ENCODE assay signal across 1 cellular context in the genomic region with DNA sequence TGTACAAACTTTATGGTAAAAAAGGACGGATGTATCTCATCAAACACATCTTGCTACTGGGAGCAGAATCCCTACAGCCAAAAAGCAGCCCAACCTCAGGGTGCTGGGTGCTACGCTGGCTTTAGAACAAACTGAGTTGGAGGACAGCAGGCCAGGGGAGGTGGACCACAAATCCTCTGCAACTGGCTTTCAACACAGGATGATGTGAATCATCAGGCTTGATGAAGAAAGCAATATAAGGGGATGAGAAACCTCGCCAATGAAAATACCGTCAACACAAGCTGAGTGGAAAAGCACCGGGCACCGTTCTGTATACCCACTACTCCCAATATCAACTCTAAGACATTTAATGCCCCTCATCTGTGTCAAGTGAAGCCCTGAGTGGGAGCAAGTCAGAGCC.
TF ChIP-seq lines count a peak whose summit lies in the region.

No MANE protein-coding gene starts in this region.

TF ChIP-seq in IMR-90, 13 proteins besides CTCF, POLR2A, EP300 and RAD21 (continued from another document):
- TF ChIP-seq, protein P1, sequence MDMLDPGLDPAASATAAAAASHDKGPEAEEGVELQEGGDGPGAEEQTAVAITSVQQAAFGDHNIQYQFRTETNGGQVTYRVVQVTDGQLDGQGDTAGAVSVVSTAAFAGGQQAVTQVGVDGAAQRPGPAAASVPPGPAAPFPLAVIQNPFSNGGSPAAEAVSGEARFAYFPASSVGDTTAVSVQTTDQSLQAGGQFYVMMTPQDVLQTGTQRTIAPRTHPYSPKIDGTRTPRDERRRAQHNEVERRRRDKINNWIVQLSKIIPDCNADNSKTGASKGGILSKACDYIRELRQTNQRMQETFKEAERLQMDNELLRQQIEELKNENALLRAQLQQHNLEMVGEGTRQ (IDR thresholded peaks at IDR 0.05; ENCODE audit: low read depth, low read length), result no peak
- no peak for TF ChIP-seq CHD1 (IDR thresholded peaks at IDR 0.05; ENCODE audit: low read depth, low read length)
- no peak for TF ChIP-seq CEBPB (IDR thresholded peaks at IDR 0.05; ENCODE audit: low read depth, low read length)
- no peak for TF ChIP-seq MAZ (IDR thresholded peaks at IDR 0.05; ENCODE audit: borderline replicate concordance, low read depth, low read length)
- no peak for TF ChIP-seq MXI1 (IDR thresholded peaks at IDR 0.05; ENCODE audit: borderline replicate concordance, low read depth, low read length)
- TF ChIP-seq SMC3 (IDR thresholded peaks at IDR 0.05; ENCODE audit: low read depth, low read length), result no peak
